2 cellular contexts compared by ENCODE assay signal in the genomic region with DNA sequence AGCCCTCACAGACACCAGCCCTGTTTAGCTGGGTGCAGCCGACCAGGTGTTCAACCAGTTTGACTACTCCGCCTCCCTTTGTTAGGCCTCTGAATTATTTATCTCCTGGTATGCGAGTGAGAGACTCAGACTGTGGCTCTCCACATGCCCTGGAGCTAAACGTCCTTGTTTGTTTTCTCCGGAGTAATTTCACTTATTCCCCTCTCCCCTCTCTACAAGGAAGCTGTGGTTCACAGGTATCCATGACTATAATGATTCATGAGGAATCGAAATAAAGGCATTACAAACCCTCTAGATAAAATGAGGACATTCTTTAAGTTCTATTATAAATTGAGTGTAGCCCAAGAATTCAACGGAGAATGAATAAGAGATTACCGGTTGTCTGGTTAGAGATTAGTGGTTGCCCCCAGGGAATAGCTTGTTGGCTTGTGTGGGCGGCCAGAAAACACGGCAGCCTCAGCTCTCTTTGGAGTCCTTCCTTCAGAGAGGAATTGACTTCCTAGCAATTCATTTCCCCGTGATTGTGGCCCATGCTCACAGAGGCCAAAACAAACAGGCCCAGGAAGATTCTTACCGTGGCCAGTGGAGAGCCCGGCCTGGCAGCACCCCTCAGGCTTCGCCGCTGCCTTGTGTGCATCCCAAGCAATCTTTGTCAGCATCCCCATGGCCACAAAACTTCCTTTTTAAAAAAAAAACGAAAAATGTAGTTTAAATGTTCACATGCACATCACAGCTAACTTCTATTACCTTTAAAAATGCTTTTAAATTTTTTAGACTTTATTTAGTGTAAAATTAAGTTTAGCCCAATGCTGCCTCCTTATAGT.
TF ChIP-seq lines count a peak whose summit lies in the region.

No MANE protein-coding gene starts in this region.

TF ChIP-seq in H1, 55 proteins besides CTCF, POLR2A, EP300 and RAD21 (continues in another document):
- TF ChIP-seq SRF (IDR thresholded peaks at IDR 0.05; ENCODE audit: low read depth, low read length), result no peak
- no peak for TF ChIP-seq SAP30 (IDR thresholded peaks at IDR 0.05; ENCODE audit: insufficient read depth, insufficient replicate concordance, low read length)
- TF ChIP-seq POLR2AphosphoS5 (IDR thresholded peaks at IDR 0.05; ENCODE audit: low read depth, low read length), result no peak
- TF ChIP-seq ASH2L (IDR thresholded peaks at IDR 0.05; ENCODE audit: low read length), result peak; percentile 79
- TF ChIP-seq, protein P1, sequence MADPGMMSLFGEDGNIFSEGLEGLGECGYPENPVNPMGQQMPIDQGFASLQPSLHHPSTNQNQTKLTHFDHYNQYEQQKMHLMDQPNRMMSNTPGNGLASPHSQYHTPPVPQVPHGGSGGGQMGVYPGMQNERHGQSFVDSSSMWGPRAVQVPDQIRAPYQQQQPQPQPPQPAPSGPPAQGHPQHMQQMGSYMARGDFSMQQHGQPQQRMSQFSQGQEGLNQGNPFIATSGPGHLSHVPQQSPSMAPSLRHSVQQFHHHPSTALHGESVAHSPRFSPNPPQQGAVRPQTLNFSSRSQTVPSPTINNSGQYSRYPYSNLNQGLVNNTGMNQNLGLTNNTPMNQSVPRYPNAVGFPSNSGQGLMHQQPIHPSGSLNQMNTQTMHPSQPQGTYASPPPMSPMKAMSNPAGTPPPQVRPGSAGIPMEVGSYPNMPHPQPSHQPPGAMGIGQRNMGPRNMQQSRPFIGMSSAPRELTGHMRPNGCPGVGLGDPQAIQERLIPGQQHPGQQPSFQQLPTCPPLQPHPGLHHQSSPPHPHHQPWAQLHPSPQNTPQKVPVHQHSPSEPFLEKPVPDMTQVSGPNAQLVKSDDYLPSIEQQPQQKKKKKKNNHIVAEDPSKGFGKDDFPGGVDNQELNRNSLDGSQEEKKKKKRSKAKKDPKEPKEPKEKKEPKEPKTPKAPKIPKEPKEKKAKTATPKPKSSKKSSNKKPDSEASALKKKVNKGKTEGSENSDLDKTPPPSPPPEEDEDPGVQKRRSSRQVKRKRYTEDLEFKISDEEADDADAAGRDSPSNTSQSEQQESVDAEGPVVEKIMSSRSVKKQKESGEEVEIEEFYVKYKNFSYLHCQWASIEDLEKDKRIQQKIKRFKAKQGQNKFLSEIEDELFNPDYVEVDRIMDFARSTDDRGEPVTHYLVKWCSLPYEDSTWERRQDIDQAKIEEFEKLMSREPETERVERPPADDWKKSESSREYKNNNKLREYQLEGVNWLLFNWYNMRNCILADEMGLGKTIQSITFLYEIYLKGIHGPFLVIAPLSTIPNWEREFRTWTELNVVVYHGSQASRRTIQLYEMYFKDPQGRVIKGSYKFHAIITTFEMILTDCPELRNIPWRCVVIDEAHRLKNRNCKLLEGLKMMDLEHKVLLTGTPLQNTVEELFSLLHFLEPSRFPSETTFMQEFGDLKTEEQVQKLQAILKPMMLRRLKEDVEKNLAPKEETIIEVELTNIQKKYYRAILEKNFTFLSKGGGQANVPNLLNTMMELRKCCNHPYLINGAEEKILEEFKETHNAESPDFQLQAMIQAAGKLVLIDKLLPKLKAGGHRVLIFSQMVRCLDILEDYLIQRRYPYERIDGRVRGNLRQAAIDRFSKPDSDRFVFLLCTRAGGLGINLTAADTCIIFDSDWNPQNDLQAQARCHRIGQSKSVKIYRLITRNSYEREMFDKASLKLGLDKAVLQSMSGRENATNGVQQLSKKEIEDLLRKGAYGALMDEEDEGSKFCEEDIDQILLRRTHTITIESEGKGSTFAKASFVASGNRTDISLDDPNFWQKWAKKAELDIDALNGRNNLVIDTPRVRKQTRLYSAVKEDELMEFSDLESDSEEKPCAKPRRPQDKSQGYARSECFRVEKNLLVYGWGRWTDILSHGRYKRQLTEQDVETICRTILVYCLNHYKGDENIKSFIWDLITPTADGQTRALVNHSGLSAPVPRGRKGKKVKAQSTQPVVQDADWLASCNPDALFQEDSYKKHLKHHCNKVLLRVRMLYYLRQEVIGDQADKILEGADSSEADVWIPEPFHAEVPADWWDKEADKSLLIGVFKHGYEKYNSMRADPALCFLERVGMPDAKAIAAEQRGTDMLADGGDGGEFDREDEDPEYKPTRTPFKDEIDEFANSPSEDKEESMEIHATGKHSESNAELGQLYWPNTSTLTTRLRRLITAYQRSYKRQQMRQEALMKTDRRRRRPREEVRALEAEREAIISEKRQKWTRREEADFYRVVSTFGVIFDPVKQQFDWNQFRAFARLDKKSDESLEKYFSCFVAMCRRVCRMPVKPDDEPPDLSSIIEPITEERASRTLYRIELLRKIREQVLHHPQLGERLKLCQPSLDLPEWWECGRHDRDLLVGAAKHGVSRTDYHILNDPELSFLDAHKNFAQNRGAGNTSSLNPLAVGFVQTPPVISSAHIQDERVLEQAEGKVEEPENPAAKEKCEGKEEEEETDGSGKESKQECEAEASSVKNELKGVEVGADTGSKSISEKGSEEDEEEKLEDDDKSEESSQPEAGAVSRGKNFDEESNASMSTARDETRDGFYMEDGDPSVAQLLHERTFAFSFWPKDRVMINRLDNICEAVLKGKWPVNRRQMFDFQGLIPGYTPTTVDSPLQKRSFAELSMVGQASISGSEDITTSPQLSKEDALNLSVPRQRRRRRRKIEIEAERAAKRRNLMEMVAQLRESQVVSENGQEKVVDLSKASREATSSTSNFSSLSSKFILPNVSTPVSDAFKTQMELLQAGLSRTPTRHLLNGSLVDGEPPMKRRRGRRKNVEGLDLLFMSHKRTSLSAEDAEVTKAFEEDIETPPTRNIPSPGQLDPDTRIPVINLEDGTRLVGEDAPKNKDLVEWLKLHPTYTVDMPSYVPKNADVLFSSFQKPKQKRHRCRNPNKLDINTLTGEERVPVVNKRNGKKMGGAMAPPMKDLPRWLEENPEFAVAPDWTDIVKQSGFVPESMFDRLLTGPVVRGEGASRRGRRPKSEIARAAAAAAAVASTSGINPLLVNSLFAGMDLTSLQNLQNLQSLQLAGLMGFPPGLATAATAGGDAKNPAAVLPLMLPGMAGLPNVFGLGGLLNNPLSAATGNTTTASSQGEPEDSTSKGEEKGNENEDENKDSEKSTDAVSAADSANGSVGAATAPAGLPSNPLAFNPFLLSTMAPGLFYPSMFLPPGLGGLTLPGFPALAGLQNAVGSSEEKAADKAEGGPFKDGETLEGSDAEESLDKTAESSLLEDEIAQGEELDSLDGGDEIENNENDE (IDR thresholded peaks at IDR 0.05; ENCODE audit: insufficient replicate concordance, low read length), result peak; percentile 49
- no peak for TF ChIP-seq GABPA (IDR thresholded peaks at IDR 0.05; ENCODE audit: borderline replicate concordance, insufficient read depth, low read length)
- no peak for TF ChIP-seq HDAC2 (IDR thresholded peaks at IDR 0.05; ENCODE audit: borderline replicate concordance in 1 of 2, low read depth in 2 of 2, low read length in 2 of 2)
- TF ChIP-seq PHF8 (conservative IDR thresholded peaks at IDR 0.05; ENCODE audit: low read depth, low read length), result no peak
- no peak for TF ChIP-seq GTF2F1 (IDR thresholded peaks at IDR 0.05; ENCODE audit: borderline replicate concordance, low read depth, low read length)
- no peak for TF ChIP-seq JUND (IDR thresholded peaks at IDR 0.05; ENCODE audit: low read length)
- TF ChIP-seq TEAD4 (IDR thresholded peaks at IDR 0.05; ENCODE audit: low read depth, low read length), result peak; percentile 83
- TF ChIP-seq, protein P2, sequence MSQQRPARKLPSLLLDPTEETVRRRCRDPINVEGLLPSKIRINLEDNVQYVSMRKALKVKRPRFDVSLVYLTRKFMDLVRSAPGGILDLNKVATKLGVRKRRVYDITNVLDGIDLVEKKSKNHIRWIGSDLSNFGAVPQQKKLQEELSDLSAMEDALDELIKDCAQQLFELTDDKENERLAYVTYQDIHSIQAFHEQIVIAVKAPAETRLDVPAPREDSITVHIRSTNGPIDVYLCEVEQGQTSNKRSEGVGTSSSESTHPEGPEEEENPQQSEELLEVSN (IDR thresholded peaks at IDR 0.05), result no peak
- no peak for TF ChIP-seq BRCA1 (IDR thresholded peaks at IDR 0.05; ENCODE audit: low read depth, low read length)
- TF ChIP-seq NRF1 (IDR thresholded peaks at IDR 0.05; ENCODE audit: low read depth, low read length), result no peak
- no peak for TF ChIP-seq RXRA (IDR thresholded peaks at IDR 0.05; ENCODE audit: insufficient read depth, low read depth, low read length)

TF ChIP-seq in GM12891, 5 proteins besides CTCF, POLR2A, EP300 and RAD21:
- TF ChIP-seq SPI1 (IDR thresholded peaks at IDR 0.05; ENCODE audit: low read depth, low read length) (no peak), TAF1 (IDR thresholded peaks at IDR 0.05; ENCODE audit: low read depth, low read length) (no peak), POLR2AphosphoS5 (IDR thresholded peaks at IDR 0.05; ENCODE audit: low read depth, low read length) (no peak), PAX5 (IDR thresholded peaks at IDR 0.05; ENCODE audit: insufficient read depth, low read length, severe bottlenecking) (no peak), POU2F2 (IDR thresholded peaks at IDR 0.05; ENCODE audit: low read depth, low read length) (no peak)
